8 cellular contexts compared by ENCODE assay signal in the genomic region with DNA sequence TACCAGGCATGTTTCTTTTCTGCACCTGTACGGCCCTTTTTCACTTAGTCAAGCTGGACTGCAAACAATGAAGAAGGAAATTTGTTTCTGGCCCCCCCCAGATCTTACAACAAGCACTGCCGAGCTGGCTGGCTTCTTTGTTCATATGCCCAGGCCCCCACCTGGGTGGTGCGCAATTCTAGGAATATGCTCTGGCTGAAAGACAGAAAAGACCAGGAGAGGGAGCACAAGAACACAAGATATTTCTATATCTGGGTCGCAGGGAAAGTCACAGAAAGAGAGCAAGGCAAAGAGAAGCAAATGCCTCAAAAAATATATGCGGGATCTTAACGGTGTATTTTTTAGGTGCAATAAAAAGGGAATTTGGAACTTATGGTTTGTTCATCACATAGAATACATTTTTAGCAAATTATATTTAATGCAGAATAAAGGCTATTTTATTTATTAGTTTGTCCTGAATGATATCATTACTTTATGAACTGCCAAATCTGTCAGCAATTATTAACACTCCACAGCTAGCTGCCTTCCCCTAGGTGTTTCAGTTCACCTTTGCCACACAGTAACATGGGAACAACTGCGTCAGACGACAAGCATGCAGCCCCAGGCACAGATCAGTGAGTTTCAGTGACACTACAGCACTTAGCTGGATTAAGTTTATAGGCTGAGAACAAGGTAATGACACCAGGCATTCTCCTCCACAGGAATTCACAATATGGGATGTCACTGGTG.
A peak's percentile ranks its signal among the peaks of the same experiment; 100 is the strongest.
DNase-seq lines count a peak whose midpoint lies in the region; ATAC-seq, FAIRE-seq and TF ChIP-seq lines count a peak whose summit lies in the region.

No MANE protein-coding gene starts in this region.

- peak; percentile 47 for TF ChIP-seq CTCF in LNCAP (IDR thresholded peaks at IDR 0.05)

- DNase-seq in DMS114 treated with DMSO at 0.1 percent for 48 hours (lab: John Stamatoyannopoulos, UW; ENCODE audit: unreplicated experiment) (peak; percentile 47), RPMI8226 (peak; percentile 44), midbrain (lab: John Stamatoyannopoulos, UW) (peak; percentile 75), mesenteric fat pad (ENCODE audit: low spot score) (no peak)
- no peak for DNase-seq in activated naive CD4-positive, alpha-beta T cell treated with anti-CD3 and anti-CD28 coated beads, Interleukin-2, amount 50 U/mL, for 72 hours (ENCODE audit: low spot score in 2 of 2)

- peak; percentile 89 for FAIRE-seq in endometrium (lab: Jason Lieb, UNC)

- no peak for ATAC-seq in HG02642 (IDR thresholded peaks at IDR 0.05; ENCODE audit: poor library complexity, unreplicated experiment)
- ATAC-seq in activated naive CD4-positive, alpha-beta T cell treated with anti-CD3 and anti-CD28 coated beads, Interleukin-2, amount 50 U/mL, for 72 hours = no peak

- H3K27ac Mint-ChIP-seq in activated naive CD4-positive, alpha-beta T cell treated with anti-CD3 and anti-CD28 coated beads, Interleukin-2, amount 50 U/mL, for 72 hours = no peak overlapping the region

- no peaks in the 10 kb centered on the region for H3K9me3 Mint-ChIP-seq in activated naive CD4-positive, alpha-beta T cell treated with anti-CD3 and anti-CD28 coated beads, Interleukin-2, amount 50 U/mL, for 72 hours

- peaks cover 11 to 46% of the 10 kb centered on the region in 2 donors for H3K36me3 Mint-ChIP-seq in activated naive CD4-positive, alpha-beta T cell treated with anti-CD3 and anti-CD28 coated beads, Interleukin-2, amount 50 U/mL, for 72 hours

Comparison
In these comparisons a context has a peak if more than half of its experiments do, and no peak if none do; other contexts are left out.
1. DNase-seq: peak in DMS114 treated with DMSO at 0.1 percent for 48 hours (single experiment), RPMI8226 (single experiment) and midbrain (single experiment); none in mesenteric fat pad (single experiment) and activated naive CD4-positive, alpha-beta T cell treated with anti-CD3 and anti-CD28 coated beads, Interleukin-2, amount 50 U/mL, for 72 hours (0 of 2).